In the genomic region with DNA sequence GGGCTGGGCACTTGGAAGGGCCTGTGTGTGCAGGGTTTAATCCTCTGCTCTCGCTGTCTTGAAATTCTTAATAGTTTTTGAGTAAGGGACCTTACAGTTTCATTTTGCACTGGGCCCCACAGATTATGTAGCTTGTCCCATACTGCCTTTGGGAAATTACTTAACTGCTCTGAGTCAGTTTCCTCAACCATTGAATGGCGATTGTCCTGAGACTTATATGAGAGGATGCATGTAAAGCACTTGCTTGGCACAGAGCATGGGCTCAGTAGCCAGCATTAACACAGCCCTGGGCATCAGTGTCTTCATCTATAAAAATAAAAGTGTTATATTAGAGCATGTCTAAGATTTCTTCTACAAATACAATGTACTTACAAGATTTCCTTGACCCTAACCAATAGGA, we compare ENCODE assay signal across 19 cellular contexts.
"Had no signal": no experiment of that assay in that cellular context is flagged by ENCODE, and none has a peak within 500 bp of the region (broad histone marks: within the 10 kb centered on the region; RNA-seq: fewer than 3 reads in every experiment).

No MANE protein-coding gene starts in this region.

- H3K27ac Mint-ChIP-seq: activated CD4-positive, alpha-beta T cell treated with anti-CD3 and anti-CD28 coated beads, Interleukin-2, amount 10 ng/mL, durations not matched to agents 7 days and 5 days; activated naive CD4-positive, alpha-beta T cell treated with anti-CD3 and anti-CD28 coated beads, Interleukin-2, amount 10 ng/mL, durations not matched to agents 7 days and 5 days; activated T-helper 17 cell treated with anti-CD3 and anti-CD28 coated beads, Interleukin-2, amount 50 U/mL, for 72 hours; natural killer cell; type B pancreatic cell had no signal

- H3K4me3 ChIP-seq: adrenal gland, heart right ventricle, mucosa of descending colon, psoas muscle, sigmoid colon, suprapubic skin had no signal

- H3K36me3 Mint-ChIP-seq: activated naive CD4-positive, alpha-beta T cell treated with anti-CD3 and anti-CD28 coated beads, Interleukin-2, amount 10 ng/mL, durations not matched to agents 7 days and 5 days; natural killer cell had no signal

- H3K27me3 Mint-ChIP-seq: activated CD4-positive, alpha-beta T cell treated with anti-CD3 and anti-CD28 coated beads, Interleukin-2, amount 10 ng/mL, durations not matched to agents 7 days and 5 days; activated naive CD4-positive, alpha-beta T cell treated with anti-CD3 and anti-CD28 coated beads, Interleukin-2, amount 10 ng/mL, durations not matched to agents 7 days and 5 days; activated T-helper 17 cell treated with anti-CD3 and anti-CD28 coated beads, Interleukin-2, amount 50 U/mL, for 72 hours; dendritic cell treated with granulocyte-macrophage colony-stimulating factor and Interleukin-4, amounts not matched to agents 40 ng/mL and 50 ng/mL, for 4 days; type B pancreatic cell had no signal

- ATAC-seq: activated T-helper 17 cell treated with anti-CD3 and anti-CD28 coated beads, Interleukin-2, amount 50 U/mL, for 72 hours; heart right ventricle; mucosa of descending colon; natural killer cell; stimulated activated naive CD8-positive, alpha-beta T cell treated with anti-CD3 and anti-CD28 coated beads, Interleukin-15, Interleukin-2, amounts not matched to agents 100 U/mL and 50 U/mL, for 24 hours had no signal

- H3K4me1 Mint-ChIP-seq: activated CD4-positive, alpha-beta T cell treated with anti-CD3 and anti-CD28 coated beads, Interleukin-2, amount 10 ng/mL, durations not matched to agents 7 days and 5 days; activated naive CD4-positive, alpha-beta T cell treated with anti-CD3 and anti-CD28 coated beads, Interleukin-2, amount 10 ng/mL, durations not matched to agents 7 days and 5 days; activated T-helper 17 cell treated with anti-CD3 and anti-CD28 coated beads, Interleukin-2, amount 50 U/mL, for 72 hours; natural killer cell had no signal

- H3K9me3 Mint-ChIP-seq: activated naive CD4-positive, alpha-beta T cell treated with anti-CD3 and anti-CD28 coated beads, Interleukin-2, amount 10 ng/mL, durations not matched to agents 7 days and 5 days; activated T-helper 17 cell treated with anti-CD3 and anti-CD28 coated beads, Interleukin-2, amount 50 U/mL, for 72 hours; dendritic cell treated with granulocyte-macrophage colony-stimulating factor and Interleukin-4, amounts not matched to agents 40 ng/mL and 50 ng/mL, for 4 days; natural killer cell; type B pancreatic cell had no signal

- H3K4me3 Mint-ChIP-seq: activated CD4-positive, alpha-beta T cell treated with anti-CD3 and anti-CD28 coated beads, Interleukin-2, amount 10 ng/mL, durations not matched to agents 7 days and 5 days; activated naive CD4-positive, alpha-beta T cell treated with anti-CD3 and anti-CD28 coated beads, Interleukin-2, amount 10 ng/mL, durations not matched to agents 7 days and 5 days; activated T-helper 17 cell treated with anti-CD3 and anti-CD28 coated beads, Interleukin-2, amount 50 U/mL, for 72 hours; dendritic cell treated with granulocyte-macrophage colony-stimulating factor and Interleukin-4, amounts not matched to agents 40 ng/mL and 50 ng/mL, for 4 days; natural killer cell; type B pancreatic cell had no signal

- H3K27ac ChIP-seq: adrenal gland, heart right ventricle, psoas muscle, sigmoid colon, suprapubic skin had no signal

- H3K4me1 ChIP-seq: adrenal gland, heart right ventricle, psoas muscle, sigmoid colon, suprapubic skin had no signal

- H3K9me3 ChIP-seq: adrenal gland, heart right ventricle, mucosa of descending colon, psoas muscle, sigmoid colon, suprapubic skin had no signal

- DNase-seq: activated CD4-positive, alpha-beta T cell treated with anti-CD3 and anti-CD28 coated beads, Interleukin-2, amount 10 ng/mL, durations not matched to agents 7 days and 5 days; activated CD4-positive, CD25-positive, alpha-beta regulatory T cell; activated naive CD4-positive, alpha-beta T cell treated with anti-CD3 and anti-CD28 coated beads, Interleukin-2, amount 10 ng/mL, durations not matched to agents 7 days and 5 days; activated T-cell treated with anti-CD3 and anti-CD28 coated beads for 4 hours; adrenal gland; cerebellar nuclear complex; heart right ventricle; mammary epithelial cell; mucosa of descending colon; natural killer cell; occipital lobe; psoas muscle; sigmoid colon; stimulated activated CD4-positive, alpha-beta T cell treated with anti-CD3 and anti-CD28 coated beads, Interleukin-2, amount 100 ng/mL, for 48 hours; stimulated activated naive CD8-positive, alpha-beta T cell treated with anti-CD3 and anti-CD28 coated beads, Interleukin-15, Interleukin-2, amounts not matched to agents 100 U/mL and 50 U/mL, for 24 hours had no signal

- H3K27me3 ChIP-seq: adrenal gland, sigmoid colon, suprapubic skin had no signal
